In the genomic region with DNA sequence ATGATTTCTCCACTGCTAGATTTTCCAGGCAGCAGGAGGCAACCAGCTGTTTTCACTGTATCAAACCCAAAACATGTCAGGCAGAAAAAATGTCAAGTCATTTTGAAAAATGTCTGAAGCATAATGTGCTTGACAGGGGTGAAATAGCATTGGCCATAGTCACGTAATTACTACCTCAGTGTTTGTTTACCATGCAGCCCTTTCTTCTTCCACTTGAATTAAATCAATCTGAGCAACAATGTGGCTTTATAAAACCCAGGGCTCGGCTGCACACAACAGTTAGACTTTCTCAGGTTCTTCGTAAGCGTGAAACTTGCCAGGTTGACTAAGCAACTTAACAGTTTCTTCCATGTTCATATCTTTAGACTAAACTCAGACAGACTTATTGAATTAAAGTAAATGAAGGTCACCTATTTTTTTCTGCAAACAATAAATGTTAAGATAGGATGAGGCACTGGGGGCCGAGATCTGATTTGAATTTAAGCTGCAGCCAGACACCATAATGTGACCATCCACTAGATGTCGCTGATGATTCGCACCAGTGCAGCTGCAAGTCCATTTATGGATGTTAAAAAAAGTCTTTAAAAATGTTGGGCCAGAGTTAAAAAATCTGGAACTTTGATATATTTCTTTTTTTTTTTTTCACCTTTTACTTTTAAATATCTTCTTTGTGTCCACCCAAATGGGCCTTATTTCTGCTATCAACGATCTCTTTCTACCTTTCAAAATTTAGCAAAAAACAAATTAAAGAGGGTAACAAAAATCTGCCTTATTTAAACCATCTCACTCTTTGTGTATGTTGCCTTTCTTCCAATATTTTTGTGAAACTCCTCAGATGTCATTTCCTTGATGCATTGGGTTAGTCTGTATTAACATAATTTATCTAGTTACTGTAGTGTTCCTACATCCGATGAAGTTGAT, we compare ENCODE assay signal across 8 cellular contexts.
DNase-seq lines count a peak whose midpoint lies in the region; ATAC-seq, FAIRE-seq and TF ChIP-seq lines count a peak whose summit lies in the region.

No MANE protein-coding gene starts in this region.

- H3K4me3 ChIP-seq in RWPE2 (ENCODE audit: severe bottlenecking) (no peak overlapping the region), left lung (no peak overlapping the region)

- H3K27me3 ChIP-seq in RWPE2 (ENCODE audit: insufficient read depth, poor library complexity, severe bottlenecking) (no peaks in the 10 kb centered on the region), left lung (no peaks in the 10 kb centered on the region)

- peak; percentile 70 for DNase-seq in GM03348 (ENCODE audit: low spot score)
- peak; percentile 88 for DNase-seq in M059J (ENCODE audit: low read depth)
- no peak for DNase-seq in RWPE2 (ENCODE audit: low spot score)
- DNase-seq in left lung = peak in 1 of 2 donors; percentile 38
- peak; percentile 45 for DNase-seq in stimulated activated naive CD8-positive, alpha-beta T cell treated with anti-CD3 and anti-CD28 coated beads, Interleukin-15, Interleukin-2, amounts not matched to agents 100 U/mL and 50 U/mL, for 24 hours
- DNase-seq in activated gamma-delta T cell (lab: John Stamatoyannopoulos, UW) = no peak

- H3K36me3 ChIP-seq in RWPE2 (ENCODE audit: low read depth) = no peaks in the 10 kb centered on the region
- H3K36me3 ChIP-seq in left lung = no peaks in the 10 kb centered on the region

- H3K4me1 ChIP-seq in RWPE2 (ENCODE audit: insufficient read depth, poor library complexity, severe bottlenecking) = no peaks in the 10 kb centered on the region
- H3K4me1 ChIP-seq in left lung = no peaks in the 10 kb centered on the region

- intact Hi-C loops in left lung (cut with DNase I) = no loop called here

- H3K9me3 ChIP-seq in RWPE2 (ENCODE audit: severe bottlenecking) (no peaks in the 10 kb centered on the region), left lung (no peaks in the 10 kb centered on the region)

- TF ChIP-seq CTCF in RWPE2 (IDR thresholded peaks at IDR 0.05; ENCODE audit: poor library complexity, severe bottlenecking) (peak; percentile 95), left lung (IDR thresholded peaks at IDR 0.05) (peak; percentile 59 to 79)

- ATAC-seq in RWPE2 (ENCODE audit: low read depth) (0 out of 3 replicates have a peak, but pooled peaks have one; percentile 40), left lung (peak; percentile 87)
- no peak for ATAC-seq in stimulated activated naive CD8-positive, alpha-beta T cell treated with anti-CD3 and anti-CD28 coated beads, Interleukin-15, Interleukin-2, amounts not matched to agents 100 U/mL and 50 U/mL, for 24 hours

- no peak overlapping the region for H3K27ac ChIP-seq in RWPE2 (ENCODE audit: poor library complexity, severe bottlenecking)
- no peak overlapping the region for H3K27ac ChIP-seq in left lung

- peak; percentile 88 for FAIRE-seq in A204.1 (lab: Jason Lieb, UNC)
- peak; percentile 51 for FAIRE-seq in colon (lab: Jason Lieb, UNC)

Comparison
In these comparisons a context has a peak if more than half of its experiments do, and no peak if none do; other contexts are left out.
1. DNase-seq: peak in GM03348 (single experiment), M059J (single experiment) and stimulated activated naive CD8-positive, alpha-beta T cell treated with anti-CD3 and anti-CD28 coated beads, Interleukin-15, Interleukin-2, amounts not matched to agents 100 U/mL and 50 U/mL, for 24 hours (single experiment); none in RWPE2 (single experiment) and activated gamma-delta T cell (single experiment).